ENCODE assay signal across 15 cellular contexts in genomic region chr12:114671664-114672476, GRCh38. TPM values are rescaled to one million over a fixed set of nuclear protein-coding genes. Genes with fewer than 3 reads are reported as not detected.
DNase-seq lines count a peak whose midpoint lies in the region; ATAC-seq, FAIRE-seq and TF ChIP-seq lines count a peak whose summit lies in the region.
"Had no signal": no experiment of that assay in that cellular context is flagged by ENCODE, and none has a peak within 500 bp of the region (broad histone marks: within the 10 kb centered on the region; RNA-seq: fewer than 3 reads in every experiment).

No MANE protein-coding gene starts in this region.

- CTCF ChIA-PET in HEK293 (lab: Yijun Ruan, JAX) = interaction anchor here (0.6 to 0.7 kb wide), 9 partner anchors 10 to 1938 kb away, joined by 3 to 9 read pairs (median 3); no protein-coding TSS in a partner anchor

- peaks cover 5% of the 10 kb centered on the region for H3K4me1 Mint-ChIP-seq in activated naive CD8-positive, alpha-beta T cell treated with anti-CD3 and anti-CD28 coated beads for 36 hours

- H3K27ac ChIP-seq in HEK293 (ENCODE audit: extremely low read depth, low read depth, low read length) (no peak overlapping the region), kidney (ENCODE audit: low read depth in 2 of 2, low read length in 2 of 2) (peak overlapping the region; percentile 28 to 51), subcutaneous abdominal adipose tissue (ENCODE audit: low read depth, low read length) (peak overlapping the region; percentile 12), substantia nigra (ENCODE audit: low read depth, low read length, poor library complexity, severe bottlenecking) (no peak overlapping the region)

- peaks cover 0 to 12% (median 2%) of the 10 kb centered on the region in 5 donors for H3K27me3 ChIP-seq in subcutaneous abdominal adipose tissue (ENCODE audit: control insufficient read depth in 5 of 5, insufficient read depth in 4 of 5, low read length in 5 of 5)

- no peaks in the 10 kb centered on the region for H3K36me3 Mint-ChIP-seq in activated naive CD8-positive, alpha-beta T cell treated with anti-CD3 and anti-CD28 coated beads for 36 hours

- peaks cover 7 to 54% of the 10 kb centered on the region in 2 experiments; a peak in 2 of 3 replicates for H3K36me3 ChIP-seq in HEK293 (ENCODE audit: control insufficient read depth in 2 of 2, insufficient read depth in 1 of 2, low read length in 2 of 2)
- H3K36me3 ChIP-seq in kidney (ENCODE audit: control insufficient read depth in 1 of 2, insufficient read depth in 2 of 2, low read length in 2 of 2) = peaks cover 0 to 9% of the 10 kb centered on the region in 2 donors
- H3K36me3 ChIP-seq in subcutaneous abdominal adipose tissue (ENCODE audit: control insufficient read depth in 5 of 5, insufficient read depth in 5 of 5, low read length in 5 of 5) = peaks cover 2 to 50% (median 41%) of the 10 kb centered on the region in 5 donors

- H3K4me3 ChIP-seq in HEK293 (ENCODE audit: low read depth, low read length) = no peak overlapping the region
- peak overlapping the region; percentile 27 for H3K4me3 ChIP-seq in astrocyte of the spinal cord (ENCODE audit: low read depth, low read length)
- no peak overlapping the region for H3K4me3 ChIP-seq in kidney (ENCODE audit: low read length in 2 of 2)
- peak overlapping the region; percentile 10 to 40 (median 22) for H3K4me3 ChIP-seq in subcutaneous abdominal adipose tissue (ENCODE audit: low read depth in 1 of 5, low read length in 5 of 5)

- intact Hi-C loops in kidney (cut with DNase I) = no loop called here

- no peak overlapping the region for H3K27ac Mint-ChIP-seq in activated naive CD8-positive, alpha-beta T cell treated with anti-CD3 and anti-CD28 coated beads for 36 hours

- no peak for TF ChIP-seq CTCF in HEK293 (tag by site-specific recombination; IDR thresholded peaks at IDR 0.05)
- TF ChIP-seq CTCF in astrocyte of the spinal cord (IDR thresholded peaks at IDR 0.05; ENCODE audit: low read depth, low read length) = no peak
- no peak for TF ChIP-seq CTCF in kidney (IDR thresholded peaks at IDR 0.05; ENCODE audit: borderline replicate concordance, extremely low read depth, insufficient read depth)

- no peak overlapping the region for H3K4me3 Mint-ChIP-seq in activated naive CD8-positive, alpha-beta T cell treated with anti-CD3 and anti-CD28 coated beads for 36 hours

- POLR2A ChIA-PET in HEK293 (lab: Yijun Ruan, JAX) = interaction anchor here (0.6 to 2.5 kb wide), 3 partner anchors 12 to 724 kb away, joined by 4 to 16 read pairs (median 5); partner anchors contain the start of gene TBX3

- no peak for FAIRE-seq in kidney (lab: Jason Lieb, UNC)
- FAIRE-seq: TTC549 had no signal

- H3K9me3 ChIP-seq in HEK293 (ENCODE audit: control insufficient read depth, insufficient read depth, low read depth, low read length) (no peaks in the 10 kb centered on the region), kidney (ENCODE audit: control insufficient read depth in 1 of 2, low read length in 2 of 2) (no peaks in the 10 kb centered on the region), subcutaneous abdominal adipose tissue (ENCODE audit: control insufficient read depth in 5 of 5, low read length in 5 of 5) (no peaks in the 10 kb centered on the region)

- in situ Hi-C loops in astrocyte of the spinal cord (cut with HindIII; ENCODE audit: low sequenced_read_pairs) = no loop called here

- peaks cover 96% of the 10 kb centered on the region for H3K27me3 Mint-ChIP-seq in activated naive CD8-positive, alpha-beta T cell treated with anti-CD3 and anti-CD28 coated beads for 36 hours

- DNase-seq in astrocyte of the spinal cord (ENCODE audit: low read depth, low spot score) (peak; percentile 50), kidney (peak; percentile 77), midbrain (lab: John Stamatoyannopoulos, UW) (no peak), substantia nigra (lab: John Stamatoyannopoulos, UW) (no peak)
- no peak for DNase-seq in activated naive CD8-positive, alpha-beta T cell treated with anti-CD3 and anti-CD28 coated beads for 36 hours
- DNase-seq: activated T-cell treated with anti-CD3 and anti-CD28 coated beads, Interleukin-2, amount 50 U/mL, for 1 hour; caudate nucleus; NCI-H146; occipital lobe had no signal

- no peak for ATAC-seq in GM18498 (IDR thresholded peaks at IDR 0.05; ENCODE audit: unreplicated experiment)
- ATAC-seq: HCT116 had no signal

- H3K9ac ChIP-seq in kidney (ENCODE audit: low read length in 2 of 2) (no peak overlapping the region), subcutaneous abdominal adipose tissue (ENCODE audit: low read length in 5 of 5) (peak overlapping the region in 1 of 5 donors; percentile 43)

- H3K4me1 ChIP-seq in HEK293 (ENCODE audit: control insufficient read depth, insufficient read depth, low read length) (no peaks in the 10 kb centered on the region), kidney (ENCODE audit: control insufficient read depth in 1 of 2, insufficient read depth in 1 of 2, low read depth in 1 of 2, low read length in 2 of 2) (peaks cover 0 to 12% of the 10 kb centered on the region in 2 donors), subcutaneous abdominal adipose tissue (ENCODE audit: control insufficient read depth in 5 of 5, insufficient read depth in 5 of 5, low read length in 5 of 5) (peaks cover 0 to 70% (median 48%) of the 10 kb centered on the region in 5 donors)

- H3K9me3 Mint-ChIP-seq in activated naive CD8-positive, alpha-beta T cell treated with anti-CD3 and anti-CD28 coated beads for 36 hours = no peaks in the 10 kb centered on the region

TF ChIP-seq in HEK293, 187 proteins besides CTCF, POLR2A, EP300 and RAD21:
- TF ChIP-seq ZNF664 (tag by site-specific recombination; IDR thresholded peaks at IDR 0.05) = no peak
- TF ChIP-seq, protein P1, sequence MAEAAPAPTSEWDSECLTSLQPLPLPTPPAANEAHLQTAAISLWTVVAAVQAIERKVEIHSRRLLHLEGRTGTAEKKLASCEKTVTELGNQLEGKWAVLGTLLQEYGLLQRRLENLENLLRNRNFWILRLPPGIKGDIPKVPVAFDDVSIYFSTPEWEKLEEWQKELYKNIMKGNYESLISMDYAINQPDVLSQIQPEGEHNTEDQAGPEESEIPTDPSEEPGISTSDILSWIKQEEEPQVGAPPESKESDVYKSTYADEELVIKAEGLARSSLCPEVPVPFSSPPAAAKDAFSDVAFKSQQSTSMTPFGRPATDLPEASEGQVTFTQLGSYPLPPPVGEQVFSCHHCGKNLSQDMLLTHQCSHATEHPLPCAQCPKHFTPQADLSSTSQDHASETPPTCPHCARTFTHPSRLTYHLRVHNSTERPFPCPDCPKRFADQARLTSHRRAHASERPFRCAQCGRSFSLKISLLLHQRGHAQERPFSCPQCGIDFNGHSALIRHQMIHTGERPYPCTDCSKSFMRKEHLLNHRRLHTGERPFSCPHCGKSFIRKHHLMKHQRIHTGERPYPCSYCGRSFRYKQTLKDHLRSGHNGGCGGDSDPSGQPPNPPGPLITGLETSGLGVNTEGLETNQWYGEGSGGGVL (tag by site-specific recombination; IDR thresholded peaks at IDR 0.05) = peak; percentile 30; the same call in 1 of the 2 replicates
TF ChIP-seq in HEK293: peak in this region for 1.

RNA-seq across cellular contexts. Expression of gene TBX3, which starts 12.1 kb away (rescaled TPM):
- total RNA-seq in kidney = 18.0 TPM
- polyA plus RNA-seq in kidney (ENCODE audit: insufficient read depth, low read depth, low replicate concordance) = 10.5 TPM
- total RNA-seq in activated naive CD8-positive, alpha-beta T cell treated with anti-CD3 and anti-CD28 coated beads for 36 hours = not detected
- total RNA-seq: G401 had no signal

Comparison
In these comparisons a context has a peak if more than half of its experiments do, and no peak if none do; other contexts are left out.
1. H3K27ac ChIP-seq: peak in kidney (2 of 2) and subcutaneous abdominal adipose tissue (single experiment); none in HEK293 (single experiment) and substantia nigra (single experiment).
2. H3K4me3 ChIP-seq: peak in astrocyte of the spinal cord (single experiment) and subcutaneous abdominal adipose tissue (5 of 5); none in HEK293 (single experiment) and kidney (0 of 2).
3. DNase-seq: peak in astrocyte of the spinal cord (single experiment) and kidney (single experiment); none in activated naive CD8-positive, alpha-beta T cell treated with anti-CD3 and anti-CD28 coated beads for 36 hours (single experiment), midbrain (single experiment) and substantia nigra (0 of 49).
4. RNA of gene TBX3, which starts 12.1 kb away (total RNA-seq): 18.0 TPM in kidney (single experiment); not detected in activated naive CD8-positive, alpha-beta T cell treated with anti-CD3 and anti-CD28 coated beads for 36 hours; every median in the first group is over 10 times any median in the second.